1 cellular context compared by ENCODE assay signal in genomic region chr1:25360596-25361581, GRCh38.
TF ChIP-seq lines count a peak whose summit lies in the region.

No MANE protein-coding gene starts in this region.

TF ChIP-seq in K562, 482 proteins besides CTCF, POLR2A, EP300 and RAD21 (continued from another document and continues in another):
- TF ChIP-seq, protein P1, sequence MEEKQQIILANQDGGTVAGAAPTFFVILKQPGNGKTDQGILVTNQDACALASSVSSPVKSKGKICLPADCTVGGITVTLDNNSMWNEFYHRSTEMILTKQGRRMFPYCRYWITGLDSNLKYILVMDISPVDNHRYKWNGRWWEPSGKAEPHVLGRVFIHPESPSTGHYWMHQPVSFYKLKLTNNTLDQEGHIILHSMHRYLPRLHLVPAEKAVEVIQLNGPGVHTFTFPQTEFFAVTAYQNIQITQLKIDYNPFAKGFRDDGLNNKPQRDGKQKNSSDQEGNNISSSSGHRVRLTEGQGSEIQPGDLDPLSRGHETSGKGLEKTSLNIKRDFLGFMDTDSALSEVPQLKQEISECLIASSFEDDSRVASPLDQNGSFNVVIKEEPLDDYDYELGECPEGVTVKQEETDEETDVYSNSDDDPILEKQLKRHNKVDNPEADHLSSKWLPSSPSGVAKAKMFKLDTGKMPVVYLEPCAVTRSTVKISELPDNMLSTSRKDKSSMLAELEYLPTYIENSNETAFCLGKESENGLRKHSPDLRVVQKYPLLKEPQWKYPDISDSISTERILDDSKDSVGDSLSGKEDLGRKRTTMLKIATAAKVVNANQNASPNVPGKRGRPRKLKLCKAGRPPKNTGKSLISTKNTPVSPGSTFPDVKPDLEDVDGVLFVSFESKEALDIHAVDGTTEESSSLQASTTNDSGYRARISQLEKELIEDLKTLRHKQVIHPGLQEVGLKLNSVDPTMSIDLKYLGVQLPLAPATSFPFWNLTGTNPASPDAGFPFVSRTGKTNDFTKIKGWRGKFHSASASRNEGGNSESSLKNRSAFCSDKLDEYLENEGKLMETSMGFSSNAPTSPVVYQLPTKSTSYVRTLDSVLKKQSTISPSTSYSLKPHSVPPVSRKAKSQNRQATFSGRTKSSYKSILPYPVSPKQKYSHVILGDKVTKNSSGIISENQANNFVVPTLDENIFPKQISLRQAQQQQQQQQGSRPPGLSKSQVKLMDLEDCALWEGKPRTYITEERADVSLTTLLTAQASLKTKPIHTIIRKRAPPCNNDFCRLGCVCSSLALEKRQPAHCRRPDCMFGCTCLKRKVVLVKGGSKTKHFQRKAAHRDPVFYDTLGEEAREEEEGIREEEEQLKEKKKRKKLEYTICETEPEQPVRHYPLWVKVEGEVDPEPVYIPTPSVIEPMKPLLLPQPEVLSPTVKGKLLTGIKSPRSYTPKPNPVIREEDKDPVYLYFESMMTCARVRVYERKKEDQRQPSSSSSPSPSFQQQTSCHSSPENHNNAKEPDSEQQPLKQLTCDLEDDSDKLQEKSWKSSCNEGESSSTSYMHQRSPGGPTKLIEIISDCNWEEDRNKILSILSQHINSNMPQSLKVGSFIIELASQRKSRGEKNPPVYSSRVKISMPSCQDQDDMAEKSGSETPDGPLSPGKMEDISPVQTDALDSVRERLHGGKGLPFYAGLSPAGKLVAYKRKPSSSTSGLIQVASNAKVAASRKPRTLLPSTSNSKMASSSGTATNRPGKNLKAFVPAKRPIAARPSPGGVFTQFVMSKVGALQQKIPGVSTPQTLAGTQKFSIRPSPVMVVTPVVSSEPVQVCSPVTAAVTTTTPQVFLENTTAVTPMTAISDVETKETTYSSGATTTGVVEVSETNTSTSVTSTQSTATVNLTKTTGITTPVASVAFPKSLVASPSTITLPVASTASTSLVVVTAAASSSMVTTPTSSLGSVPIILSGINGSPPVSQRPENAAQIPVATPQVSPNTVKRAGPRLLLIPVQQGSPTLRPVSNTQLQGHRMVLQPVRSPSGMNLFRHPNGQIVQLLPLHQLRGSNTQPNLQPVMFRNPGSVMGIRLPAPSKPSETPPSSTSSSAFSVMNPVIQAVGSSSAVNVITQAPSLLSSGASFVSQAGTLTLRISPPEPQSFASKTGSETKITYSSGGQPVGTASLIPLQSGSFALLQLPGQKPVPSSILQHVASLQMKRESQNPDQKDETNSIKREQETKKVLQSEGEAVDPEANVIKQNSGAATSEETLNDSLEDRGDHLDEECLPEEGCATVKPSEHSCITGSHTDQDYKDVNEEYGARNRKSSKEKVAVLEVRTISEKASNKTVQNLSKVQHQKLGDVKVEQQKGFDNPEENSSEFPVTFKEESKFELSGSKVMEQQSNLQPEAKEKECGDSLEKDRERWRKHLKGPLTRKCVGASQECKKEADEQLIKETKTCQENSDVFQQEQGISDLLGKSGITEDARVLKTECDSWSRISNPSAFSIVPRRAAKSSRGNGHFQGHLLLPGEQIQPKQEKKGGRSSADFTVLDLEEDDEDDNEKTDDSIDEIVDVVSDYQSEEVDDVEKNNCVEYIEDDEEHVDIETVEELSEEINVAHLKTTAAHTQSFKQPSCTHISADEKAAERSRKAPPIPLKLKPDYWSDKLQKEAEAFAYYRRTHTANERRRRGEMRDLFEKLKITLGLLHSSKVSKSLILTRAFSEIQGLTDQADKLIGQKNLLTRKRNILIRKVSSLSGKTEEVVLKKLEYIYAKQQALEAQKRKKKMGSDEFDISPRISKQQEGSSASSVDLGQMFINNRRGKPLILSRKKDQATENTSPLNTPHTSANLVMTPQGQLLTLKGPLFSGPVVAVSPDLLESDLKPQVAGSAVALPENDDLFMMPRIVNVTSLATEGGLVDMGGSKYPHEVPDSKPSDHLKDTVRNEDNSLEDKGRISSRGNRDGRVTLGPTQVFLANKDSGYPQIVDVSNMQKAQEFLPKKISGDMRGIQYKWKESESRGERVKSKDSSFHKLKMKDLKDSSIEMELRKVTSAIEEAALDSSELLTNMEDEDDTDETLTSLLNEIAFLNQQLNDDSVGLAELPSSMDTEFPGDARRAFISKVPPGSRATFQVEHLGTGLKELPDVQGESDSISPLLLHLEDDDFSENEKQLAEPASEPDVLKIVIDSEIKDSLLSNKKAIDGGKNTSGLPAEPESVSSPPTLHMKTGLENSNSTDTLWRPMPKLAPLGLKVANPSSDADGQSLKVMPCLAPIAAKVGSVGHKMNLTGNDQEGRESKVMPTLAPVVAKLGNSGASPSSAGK (IDR thresholded peaks at IDR 0.05): peak; percentile 68
- TF ChIP-seq EP400 (IDR thresholded peaks at IDR 0.05): peak; percentile 41; the same call in 1 of the 2 replicates
- TF ChIP-seq UBTF (IDR thresholded peaks at IDR 0.05; ENCODE audit: borderline replicate concordance in 1 of 2, low read depth in 2 of 2, low read length in 2 of 2): no peak
- no peak for TF ChIP-seq ATF2 (CRISPR knock-in tag; IDR thresholded peaks at IDR 0.05)
- TF ChIP-seq, protein P2, sequence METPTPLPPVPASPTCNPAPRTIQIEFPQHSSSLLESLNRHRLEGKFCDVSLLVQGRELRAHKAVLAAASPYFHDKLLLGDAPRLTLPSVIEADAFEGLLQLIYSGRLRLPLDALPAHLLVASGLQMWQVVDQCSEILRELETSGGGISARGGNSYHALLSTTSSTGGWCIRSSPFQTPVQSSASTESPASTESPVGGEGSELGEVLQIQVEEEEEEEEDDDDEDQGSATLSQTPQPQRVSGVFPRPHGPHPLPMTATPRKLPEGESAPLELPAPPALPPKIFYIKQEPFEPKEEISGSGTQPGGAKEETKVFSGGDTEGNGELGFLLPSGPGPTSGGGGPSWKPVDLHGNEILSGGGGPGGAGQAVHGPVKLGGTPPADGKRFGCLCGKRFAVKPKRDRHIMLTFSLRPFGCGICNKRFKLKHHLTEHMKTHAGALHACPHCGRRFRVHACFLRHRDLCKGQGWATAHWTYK (CRISPR knock-in tag; IDR thresholded peaks at IDR 0.05): no peak
- TF ChIP-seq SRSF1 (IDR thresholded peaks at IDR 0.05; ENCODE audit: low read depth, low read length): no peak
- TF ChIP-seq ZNF311 (CRISPR knock-in tag; IDR thresholded peaks at IDR 0.05): no peak
- TF ChIP-seq TAL1 (IDR thresholded peaks at IDR 0.05): no peak
- TF ChIP-seq ESRRB (CRISPR knock-in tag; IDR thresholded peaks at IDR 0.05; ENCODE audit: borderline replicate concordance): no peak
- TF ChIP-seq ZNF717 (CRISPR knock-in tag; IDR thresholded peaks at IDR 0.05): no peak
- no peak for TF ChIP-seq CBX5 (IDR thresholded peaks at IDR 0.05; ENCODE audit: borderline replicate concordance, low read depth)
- no peak for TF ChIP-seq ZNF41 (CRISPR knock-in tag; conservative IDR thresholded peaks at IDR 0.05)
- peak; percentile 46; the same call in 1 of the 2 replicates for TF ChIP-seq POLR2H (tag; IDR thresholded peaks at IDR 0.05; ENCODE audit: low read depth)
- TF ChIP-seq EWSR1 (IDR thresholded peaks at IDR 0.05; ENCODE audit: borderline replicate concordance, low read depth, partially characterized antibody): no peak
- no peak for TF ChIP-seq BDP1 (IDR thresholded peaks at IDR 0.05; ENCODE audit: insufficient read depth, insufficient read length)
- TF ChIP-seq GTF2F1 (IDR thresholded peaks at IDR 0.05; ENCODE audit: low read depth, low read length): no peak
- no peak for TF ChIP-seq ZNF780A (CRISPR knock-in tag; IDR thresholded peaks at IDR 0.05)
- no peak for TF ChIP-seq ARID3B (CRISPR knock-in tag; IDR thresholded peaks at IDR 0.05; ENCODE audit: borderline replicate concordance)
- TF ChIP-seq HDAC2 (IDR thresholded peaks at IDR 0.05): no peak
- TF ChIP-seq BCL6 (CRISPR knock-in tag; IDR thresholded peaks at IDR 0.05): no peak
- TF ChIP-seq ZKSCAN1 (IDR thresholded peaks at IDR 0.05; ENCODE audit: low read depth, low read length): no peak
- TF ChIP-seq, protein P3, sequence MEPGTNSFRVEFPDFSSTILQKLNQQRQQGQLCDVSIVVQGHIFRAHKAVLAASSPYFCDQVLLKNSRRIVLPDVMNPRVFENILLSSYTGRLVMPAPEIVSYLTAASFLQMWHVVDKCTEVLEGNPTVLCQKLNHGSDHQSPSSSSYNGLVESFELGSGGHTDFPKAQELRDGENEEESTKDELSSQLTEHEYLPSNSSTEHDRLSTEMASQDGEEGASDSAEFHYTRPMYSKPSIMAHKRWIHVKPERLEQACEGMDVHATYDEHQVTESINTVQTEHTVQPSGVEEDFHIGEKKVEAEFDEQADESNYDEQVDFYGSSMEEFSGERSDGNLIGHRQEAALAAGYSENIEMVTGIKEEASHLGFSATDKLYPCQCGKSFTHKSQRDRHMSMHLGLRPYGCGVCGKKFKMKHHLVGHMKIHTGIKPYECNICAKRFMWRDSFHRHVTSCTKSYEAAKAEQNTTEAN (CRISPR knock-in tag; IDR thresholded peaks at IDR 0.05): no peak
- TF ChIP-seq, protein P4, sequence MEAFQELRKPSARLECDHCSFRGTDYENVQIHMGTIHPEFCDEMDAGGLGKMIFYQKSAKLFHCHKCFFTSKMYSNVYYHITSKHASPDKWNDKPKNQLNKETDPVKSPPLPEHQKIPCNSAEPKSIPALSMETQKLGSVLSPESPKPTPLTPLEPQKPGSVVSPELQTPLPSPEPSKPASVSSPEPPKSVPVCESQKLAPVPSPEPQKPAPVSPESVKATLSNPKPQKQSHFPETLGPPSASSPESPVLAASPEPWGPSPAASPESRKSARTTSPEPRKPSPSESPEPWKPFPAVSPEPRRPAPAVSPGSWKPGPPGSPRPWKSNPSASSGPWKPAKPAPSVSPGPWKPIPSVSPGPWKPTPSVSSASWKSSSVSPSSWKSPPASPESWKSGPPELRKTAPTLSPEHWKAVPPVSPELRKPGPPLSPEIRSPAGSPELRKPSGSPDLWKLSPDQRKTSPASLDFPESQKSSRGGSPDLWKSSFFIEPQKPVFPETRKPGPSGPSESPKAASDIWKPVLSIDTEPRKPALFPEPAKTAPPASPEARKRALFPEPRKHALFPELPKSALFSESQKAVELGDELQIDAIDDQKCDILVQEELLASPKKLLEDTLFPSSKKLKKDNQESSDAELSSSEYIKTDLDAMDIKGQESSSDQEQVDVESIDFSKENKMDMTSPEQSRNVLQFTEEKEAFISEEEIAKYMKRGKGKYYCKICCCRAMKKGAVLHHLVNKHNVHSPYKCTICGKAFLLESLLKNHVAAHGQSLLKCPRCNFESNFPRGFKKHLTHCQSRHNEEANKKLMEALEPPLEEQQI (IDR thresholded peaks at IDR 0.05): 0 out of 2 replicates have a peak, but pooled peaks have one; percentile 52
- TF ChIP-seq ZNF431 (CRISPR knock-in tag; IDR thresholded peaks at IDR 0.05): no peak
- no peak for TF ChIP-seq KAT2B (IDR thresholded peaks at IDR 0.05; ENCODE audit: low read depth, low read length)
- TF ChIP-seq, protein P5, sequence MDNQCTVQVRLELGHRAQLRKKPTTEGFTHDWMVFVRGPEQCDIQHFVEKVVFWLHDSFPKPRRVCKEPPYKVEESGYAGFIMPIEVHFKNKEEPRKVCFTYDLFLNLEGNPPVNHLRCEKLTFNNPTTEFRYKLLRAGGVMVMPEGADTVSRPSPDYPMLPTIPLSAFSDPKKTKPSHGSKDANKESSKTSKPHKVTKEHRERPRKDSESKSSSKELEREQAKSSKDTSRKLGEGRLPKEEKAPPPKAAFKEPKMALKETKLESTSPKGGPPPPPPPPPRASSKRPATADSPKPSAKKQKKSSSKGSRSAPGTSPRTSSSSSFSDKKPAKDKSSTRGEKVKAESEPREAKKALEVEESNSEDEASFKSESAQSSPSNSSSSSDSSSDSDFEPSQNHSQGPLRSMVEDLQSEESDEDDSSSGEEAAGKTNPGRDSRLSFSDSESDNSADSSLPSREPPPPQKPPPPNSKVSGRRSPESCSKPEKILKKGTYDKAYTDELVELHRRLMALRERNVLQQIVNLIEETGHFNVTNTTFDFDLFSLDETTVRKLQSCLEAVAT (IDR thresholded peaks at IDR 0.05): no peak; a peak in 1 of 4 replicates
- TF ChIP-seq PATZ1 (CRISPR knock-in tag; IDR thresholded peaks at IDR 0.05; ENCODE audit: borderline replicate concordance): no peak
- TF ChIP-seq HMG20A (CRISPR knock-in tag; conservative IDR thresholded peaks at IDR 0.05): no peak
- TF ChIP-seq BCOR (IDR thresholded peaks at IDR 0.05): no peak
